Comparison of ENCODE assay signal across 9 cellular contexts in genomic region chr17:80364091-80364691, GRCh38. TPM values are rescaled to one million over a fixed set of nuclear protein-coding genes. Genes with fewer than 3 reads are reported as not detected.
DNase-seq lines count a peak whose midpoint lies in the region; ATAC-seq and TF ChIP-seq lines count a peak whose summit lies in the region.
"Had no signal": no experiment of that assay in that cellular context is flagged by ENCODE, and none has a peak within 500 bp of the region (broad histone marks: within the 10 kb centered on the region; RNA-seq: fewer than 3 reads in every experiment).

No MANE protein-coding gene starts in this region.

- H3K9me3 Mint-ChIP-seq in activated naive CD8-positive, alpha-beta T cell (ENCODE audit: low read depth) = no peaks in the 10 kb centered on the region
- no peaks in the 10 kb centered on the region for H3K9me3 Mint-ChIP-seq in activated naive CD8-positive, alpha-beta T cell treated with anti-CD3 and anti-CD28 coated beads for 36 hours
- H3K9me3 Mint-ChIP-seq in type B pancreatic cell = no peaks in the 10 kb centered on the region
- H3K9me3 Mint-ChIP-seq: T-cell had no signal

- peak overlapping the region; percentile 61 for H3K27ac Mint-ChIP-seq in activated naive CD8-positive, alpha-beta T cell
- H3K27ac Mint-ChIP-seq in activated naive CD8-positive, alpha-beta T cell treated with anti-CD3 and anti-CD28 coated beads for 36 hours = no peak overlapping the region
- H3K27ac Mint-ChIP-seq in type B pancreatic cell = no peak overlapping the region
- H3K27ac Mint-ChIP-seq: T-cell had no signal

- H3K27me3 Mint-ChIP-seq in activated naive CD8-positive, alpha-beta T cell = no peaks in the 10 kb centered on the region
- no peaks in the 10 kb centered on the region for H3K27me3 Mint-ChIP-seq in activated naive CD8-positive, alpha-beta T cell treated with anti-CD3 and anti-CD28 coated beads for 36 hours
- H3K27me3 Mint-ChIP-seq in type B pancreatic cell = no peaks in the 10 kb centered on the region
- H3K27me3 Mint-ChIP-seq: T-cell had no signal

- H3K4me1 Mint-ChIP-seq in activated naive CD8-positive, alpha-beta T cell (ENCODE audit: low read depth) = no peaks in the 10 kb centered on the region
- no peaks in the 10 kb centered on the region for H3K4me1 Mint-ChIP-seq in activated naive CD8-positive, alpha-beta T cell treated with anti-CD3 and anti-CD28 coated beads for 36 hours
- peaks cover 7% of the 10 kb centered on the region for H3K4me1 Mint-ChIP-seq in type B pancreatic cell (ENCODE audit: unreplicated experiment)
- H3K4me1 Mint-ChIP-seq: T-cell had no signal

- no peak overlapping the region for H3K4me3 Mint-ChIP-seq in activated naive CD8-positive, alpha-beta T cell
- H3K4me3 Mint-ChIP-seq in activated naive CD8-positive, alpha-beta T cell treated with anti-CD3 and anti-CD28 coated beads for 36 hours = no peak overlapping the region
- no peak overlapping the region for H3K4me3 Mint-ChIP-seq in type B pancreatic cell
- H3K4me3 Mint-ChIP-seq: T-cell had no signal

- ATAC-seq in HG02870 (IDR thresholded peaks at IDR 0.05; ENCODE audit: unreplicated experiment) = no peak
- no peak for ATAC-seq in HG03280 (IDR thresholded peaks at IDR 0.05; ENCODE audit: unreplicated experiment)
- no peak for ATAC-seq in HG03196 (IDR thresholded peaks at IDR 0.05; ENCODE audit: unreplicated experiment)

- H3K36me3 Mint-ChIP-seq in activated naive CD8-positive, alpha-beta T cell = peaks cover 18% of the 10 kb centered on the region
- peaks cover 32% of the 10 kb centered on the region for H3K36me3 Mint-ChIP-seq in activated naive CD8-positive, alpha-beta T cell treated with anti-CD3 and anti-CD28 coated beads for 36 hours
- H3K36me3 Mint-ChIP-seq in type B pancreatic cell = peaks cover 22% of the 10 kb centered on the region

- no peak for DNase-seq in activated naive CD8-positive, alpha-beta T cell treated with anti-CD3 and anti-CD28 coated beads for 36 hours
- DNase-seq in SHP77 treated with DMSO at 0.1 percent for 48 hours (lab: John Stamatoyannopoulos, UW) (peak; percentile 12), globus pallidus (ENCODE audit: low spot score) (peak; percentile 4), type B pancreatic cell (ENCODE audit: extremely low spot score, unreplicated experiment) (no peak)

- TF ChIP-seq CTCF in type B pancreatic cell (conservative IDR thresholded peaks at IDR 0.05) = peak; percentile 60

RNA-seq across cellular contexts. Expression of gene ENDOV, which starts 50.8 kb away (rescaled TPM):
- 10 to 100 TPM; 11.7 to 13.8 TPM for total RNA-seq in activated naive CD8-positive, alpha-beta T cell treated with anti-CD3 and anti-CD28 coated beads for 36 hours
- 30.7 and 38.9 TPM in 2 replicates for total RNA-seq in type B pancreatic cell (ENCODE audit: low replicate concordance)

Comparison
In these comparisons a context has a peak if more than half of its experiments do, and no peak if none do; other contexts are left out.
1. DNase-seq: peak in SHP77 treated with DMSO at 0.1 percent for 48 hours (single experiment) and globus pallidus (single experiment); none in activated naive CD8-positive, alpha-beta T cell treated with anti-CD3 and anti-CD28 coated beads for 36 hours (single experiment) and type B pancreatic cell (single experiment).